10 cellular contexts compared by ENCODE assay signal in the genomic region with DNA sequence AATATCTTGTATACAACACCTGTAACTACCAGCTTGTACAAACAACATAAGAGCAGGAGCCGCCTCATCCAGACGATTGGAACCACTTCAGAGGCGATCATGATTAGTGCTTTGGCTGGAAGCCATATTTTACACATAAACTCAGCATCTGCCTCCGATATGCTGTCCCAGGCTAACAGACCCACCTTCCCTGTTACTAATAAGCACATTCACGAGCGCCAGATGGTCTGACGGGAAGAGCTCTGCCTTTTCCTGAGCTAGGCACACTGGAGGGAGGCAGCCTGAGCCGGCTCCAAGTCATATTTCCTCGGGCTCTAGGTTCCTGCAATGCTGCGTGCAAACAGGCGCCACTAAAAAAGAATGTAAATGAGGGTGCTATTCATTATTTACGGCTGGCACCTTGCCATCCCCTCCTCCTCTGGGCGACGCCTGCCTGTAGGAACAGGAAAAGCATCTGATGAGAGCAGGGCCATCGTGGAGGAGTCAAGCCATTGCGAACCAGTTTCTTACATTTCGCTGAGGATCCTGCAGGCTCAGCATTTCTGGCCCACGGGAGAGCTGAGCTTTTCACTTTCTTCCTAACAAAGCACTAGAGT.
A peak's percentile ranks its signal among the peaks of the same experiment; 100 is the strongest.
DNase-seq lines count a peak whose midpoint lies in the region; ATAC-seq and TF ChIP-seq lines count a peak whose summit lies in the region.
"Had no signal": no experiment of that assay in that cellular context is flagged by ENCODE, and none has a peak within 500 bp of the region (broad histone marks: within the 10 kb centered on the region; RNA-seq: fewer than 3 reads in every experiment).

No MANE protein-coding gene starts in this region.

- no peak overlapping the region for H3K18ac ChIP-seq in mesenchymal stem cell (ENCODE audit: low read depth in 1 of 2, low read length in 2 of 2)

- DNase-seq in HPDE6-E6E7 (ENCODE audit: extremely low spot score) (peak; percentile 32), NCI-H748 treated with DMSO at 0.1 percent for 48 hours (lab: John Stamatoyannopoulos, UW) (peak; percentile 95), esophagus squamous epithelium (lab: John Stamatoyannopoulos, UW) (no peak), stomach (peak; percentile 48), mesenchymal stem cell (no peak), GM10266 (ENCODE audit: extremely low spot score) (no peak), thyroid gland (no peak), T-helper 17 cell (no peak)
- DNase-seq: cerebellar nuclear complex had no signal

- ATAC-seq in T-helper 17 cell = no peak

- intact Hi-C loops in esophagus squamous epithelium (cut with DNase I) = no loop called here
- intact Hi-C loops in stomach (cut with DNase I; ENCODE audit: low total_unique reads) = no loop called here
- intact Hi-C loops in thyroid gland (cut with DNase I) = no loop called here

- no peak for TF ChIP-seq POLR2A in esophagus squamous epithelium (IDR thresholded peaks at IDR 0.05)
- no peak for TF ChIP-seq POLR2A in stomach (IDR thresholded peaks at IDR 0.05)
- no peak for TF ChIP-seq POLR2A in thyroid gland (IDR thresholded peaks at IDR 0.05)

- no peak overlapping the region for H2BK15ac ChIP-seq in mesenchymal stem cell (ENCODE audit: low read depth, poor library complexity, severe bottlenecking)

- peak in 4 of 6 experiments; percentile 7 to 57 (median 31) for TF ChIP-seq CTCF in esophagus squamous epithelium (IDR thresholded peaks at IDR 0.05)
- TF ChIP-seq CTCF in stomach (IDR thresholded peaks at IDR 0.05) = peak in 1 of 7 experiments; percentile 14
- no peak for TF ChIP-seq CTCF in GM10266 (IDR thresholded peaks at IDR 0.05; ENCODE audit: control insufficient read depth, insufficient read depth, low read depth, missing control alignments)
- peak in 1 of 6 experiments; percentile 5 for TF ChIP-seq CTCF in thyroid gland (IDR thresholded peaks at IDR 0.05)

- no peaks in the 10 kb centered on the region for H3K36me3 ChIP-seq in esophagus squamous epithelium
- H3K36me3 ChIP-seq in stomach = no peaks in the 10 kb centered on the region
- no peaks in the 10 kb centered on the region for H3K36me3 ChIP-seq in mesenchymal stem cell (ENCODE audit: control insufficient read depth in 1 of 2, insufficient read depth in 2 of 2, low read depth in 1 of 2, low read length in 2 of 2)
- no peaks in the 10 kb centered on the region for H3K36me3 ChIP-seq in thyroid gland

- H2AK5ac ChIP-seq in mesenchymal stem cell (ENCODE audit: low read length, severe bottlenecking) = no peak overlapping the region

- H3K9ac ChIP-seq in mesenchymal stem cell (ENCODE audit: low read length) = no peak overlapping the region
- H3K9ac ChIP-seq: parathyroid adenoma had no signal

- H3K4me1 ChIP-seq in esophagus squamous epithelium = peaks cover 11 to 15% (median 11%) of the 10 kb centered on the region in 3 donors
- peaks cover 0 to 12% (median 5%) of the 10 kb centered on the region in 4 donors for H3K4me1 ChIP-seq in stomach
- H3K4me1 ChIP-seq in mesenchymal stem cell (ENCODE audit: control insufficient read depth, insufficient read depth, low read depth, low read length) = no peaks in the 10 kb centered on the region
- H3K4me1 ChIP-seq in thyroid gland = no peaks in the 10 kb centered on the region
- H3K4me1 ChIP-seq: parathyroid adenoma had no signal

- H3K27me3 ChIP-seq in esophagus squamous epithelium (no peaks in the 10 kb centered on the region), stomach (no peaks in the 10 kb centered on the region), mesenchymal stem cell (ENCODE audit: control insufficient read depth in 1 of 2, insufficient read depth in 1 of 2, low read length in 2 of 2) (peaks cover 0 to 8% of the 10 kb centered on the region in 2 experiments), thyroid gland (no peaks in the 10 kb centered on the region)

- no peaks in the 10 kb centered on the region for H3K9me3 ChIP-seq in esophagus squamous epithelium
- H3K9me3 ChIP-seq in stomach = peaks cover 0 to 6% (median 0%) of the 10 kb centered on the region in 4 donors
- peaks cover 3% of the 10 kb centered on the region for H3K9me3 ChIP-seq in mesenchymal stem cell (ENCODE audit: control insufficient read depth, low read length)
- no peaks in the 10 kb centered on the region for H3K9me3 ChIP-seq in thyroid gland
- H3K9me3 ChIP-seq in T-helper 17 cell (ENCODE audit: control insufficient read depth, low read length, poor library complexity, severe bottlenecking) = no peaks in the 10 kb centered on the region

- no peak overlapping the region for H3K4me3 Mint-ChIP-seq in T-helper 17 cell

- no peak overlapping the region for H4K91ac ChIP-seq in mesenchymal stem cell (ENCODE audit: low read length)

- WGBS in esophagus squamous epithelium, 2 donors = 23 to 41% methylated on average over 17 to 18 of the region's 18 CpGs
- WGBS in stomach, 5 donors = 25 to 52% (median 35%) methylated on average over 18 of the region's 18 CpGs
- WGBS in mesenchymal stem cell = 76% methylated on average over 18 of the region's 18 CpGs
- WGBS in thyroid gland, 2 donors = 57 to 67% methylated on average over 18 of the region's 18 CpGs

- peaks cover 3% of the 10 kb centered on the region for H3K36me3 Mint-ChIP-seq in T-helper 17 cell (ENCODE audit: low read depth)

- H3K4me2 ChIP-seq in mesenchymal stem cell (ENCODE audit: low read length, poor library complexity, severe bottlenecking) = no peak overlapping the region

- H3K27ac ChIP-seq in esophagus squamous epithelium (peak overlapping the region in 2 of 4 donors; percentile 9 to 17), stomach (no peak overlapping the region), mesenchymal stem cell (ENCODE audit: low read length, poor library complexity, severe bottlenecking) (no peak overlapping the region), thyroid gland (no peak overlapping the region)
- H3K27ac ChIP-seq: parathyroid adenoma had no signal

- no peak overlapping the region for H3K14ac ChIP-seq in mesenchymal stem cell (ENCODE audit: low read length in 2 of 2)

- H2BK120ac ChIP-seq in mesenchymal stem cell (ENCODE audit: low read depth, low read length) = no peak overlapping the region

- no peak overlapping the region for H2BK5ac ChIP-seq in mesenchymal stem cell (ENCODE audit: low read depth, low read length, poor library complexity, severe bottlenecking)

- H3K4me3 ChIP-seq in esophagus squamous epithelium (peak overlapping the region in 1 of 4 donors; percentile 20), stomach (no peak overlapping the region), mesenchymal stem cell (ENCODE audit: insufficient read depth in 1 of 2, low read depth in 1 of 2, low read length in 2 of 2) (no peak overlapping the region), thyroid gland (replicated peaks in 1 of 3) (no peak overlapping the region)

- H2BK12ac ChIP-seq in mesenchymal stem cell (ENCODE audit: low read length in 2 of 2) = no peak overlapping the region

- H3K4me1 Mint-ChIP-seq in T-helper 17 cell = no peaks in the 10 kb centered on the region

- no peaks in the 10 kb centered on the region for H3K79me1 ChIP-seq in mesenchymal stem cell (replicated peaks; ENCODE audit: low read length, poor library complexity, severe bottlenecking)

- H3K27ac Mint-ChIP-seq in T-helper 17 cell = no peak overlapping the region

- no peak for TF ChIP-seq EP300 in stomach (IDR thresholded peaks at IDR 0.05)

- no peak overlapping the region for H3K23ac ChIP-seq in mesenchymal stem cell (ENCODE audit: low read length in 2 of 2)

- no peak overlapping the region for H2AFZ ChIP-seq in mesenchymal stem cell (ENCODE audit: low read depth, low read length)
- H2AFZ ChIP-seq: parathyroid adenoma had no signal

- no peak overlapping the region for H3K4ac ChIP-seq in mesenchymal stem cell (ENCODE audit: low read depth in 1 of 2, low read length in 2 of 2)

- peaks cover 2% of the 10 kb centered on the region for H3K27me3 Mint-ChIP-seq in T-helper 17 cell

- no peak overlapping the region for H4K8ac ChIP-seq in mesenchymal stem cell (ENCODE audit: low read length)

Comparison
In these comparisons a context has a peak if more than half of its experiments do, and no peak if none do; other contexts are left out.
1. DNase-seq: peak in HPDE6-E6E7 (single experiment), NCI-H748 treated with DMSO at 0.1 percent for 48 hours (single experiment) and stomach (single experiment); none in esophagus squamous epithelium (single experiment), mesenchymal stem cell (single experiment), GM10266 (single experiment), thyroid gland (0 of 2) and T-helper 17 cell (0 of 3).